In the genomic region with DNA sequence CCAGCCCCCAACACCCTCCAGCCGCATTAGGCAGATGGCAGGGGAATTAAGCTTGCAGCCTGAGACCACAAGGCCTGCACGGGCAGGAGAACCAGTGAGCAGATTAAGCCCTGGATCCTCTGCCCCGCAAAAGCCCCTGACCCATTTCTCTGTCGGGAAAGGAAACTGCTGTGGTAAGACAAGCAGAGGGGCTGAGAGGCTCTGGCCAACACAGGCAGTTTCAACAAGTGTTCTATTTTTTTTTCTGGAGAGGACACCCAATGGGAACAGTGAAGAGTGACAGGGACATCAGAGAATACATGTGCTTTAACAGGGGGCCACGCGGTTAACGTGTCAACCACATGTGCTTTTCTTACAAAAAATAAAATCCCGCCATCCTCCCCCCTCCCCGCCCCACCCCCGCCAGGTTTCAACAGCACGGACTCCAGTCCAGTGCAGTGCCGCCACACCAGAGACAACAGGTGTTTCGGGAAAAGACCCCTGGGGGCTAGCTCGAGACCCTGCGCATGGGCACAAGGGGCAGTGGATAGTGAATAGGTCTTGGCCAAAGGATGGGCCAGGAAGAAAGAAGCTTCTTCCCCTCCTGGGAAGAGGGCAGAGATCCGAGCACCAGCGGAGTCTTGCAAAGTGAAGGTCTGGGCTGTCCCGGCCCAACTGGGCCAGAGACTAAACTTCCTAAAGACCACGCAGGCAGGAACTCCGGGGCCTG, we compare ENCODE assay signal across 8 cellular contexts. TPM values are rescaled to one million over a fixed set of nuclear protein-coding genes. Genes with fewer than 3 reads are reported as not detected.
DNase-seq lines count a peak whose midpoint lies in the region; ATAC-seq and TF ChIP-seq lines count a peak whose summit lies in the region.

No MANE protein-coding gene starts in this region.

- peak overlapping the region; percentile 18 for H3K18ac ChIP-seq in IMR-90 (ENCODE audit: low read depth, low read length)

- peak overlapping the region; percentile 100 for H3K4me2 ChIP-seq in IMR-90 (ENCODE audit: low read depth, low read length)

- no peaks in the 10 kb centered on the region for H3K36me3 ChIP-seq in IMR-90 (ENCODE audit: control insufficient read depth, insufficient read depth, low read length)
- no peaks in the 10 kb centered on the region for H3K36me3 ChIP-seq in endodermal cell (ENCODE audit: control insufficient read depth, insufficient read depth, low read length)
- H3K36me3 ChIP-seq in muscle layer of duodenum (ENCODE audit: control insufficient read depth in 1 of 2, insufficient read depth in 2 of 2, low read length in 2 of 2) = no peaks in the 10 kb centered on the region
- no peaks in the 10 kb centered on the region for H3K36me3 ChIP-seq in thoracic aorta

- peak overlapping the region; percentile 84 to 88; a peak in 2 of 4 replicates for H4K8ac ChIP-seq in IMR-90 (ENCODE audit: low read depth in 2 of 2, low read length in 2 of 2)

- peak overlapping the region; percentile 28 for H2BK5ac ChIP-seq in IMR-90 (ENCODE audit: low read depth, low read length, poor library complexity, severe bottlenecking)

- H3K27me3 Mint-ChIP-seq in endodermal cell (ENCODE audit: insufficient read depth) = peaks cover 10% of the 10 kb centered on the region

- dilution Hi-C loops in IMR-90 (cut with HindIII; ENCODE audit: low sequenced_read_pairs, unreplicated experiment) = no loop called here

- peak; percentile 16 for ATAC-seq in GM19395 (IDR thresholded peaks at IDR 0.05; ENCODE audit: unreplicated experiment)
- ATAC-seq in IMR-90 (ENCODE audit: low read depth) = peak; percentile 44
- no peak for ATAC-seq in thoracic aorta (ENCODE audit: insufficient number of reproducible peaks, low FRiP score, low read depth)
- no peak for ATAC-seq in HG03095 (IDR thresholded peaks at IDR 0.05; ENCODE audit: unreplicated experiment)

- in situ Hi-C loops in IMR-90 (cut with MboI; ENCODE audit: low sequenced_read_pairs) = no loop called here

- H3K9me3 ChIP-seq in IMR-90 (ENCODE audit: control insufficient read depth, insufficient read depth, low read length) = no peaks in the 10 kb centered on the region
- no peaks in the 10 kb centered on the region for H3K9me3 ChIP-seq in endodermal cell (ENCODE audit: control insufficient read depth, low read length)
- no peaks in the 10 kb centered on the region for H3K9me3 ChIP-seq in muscle layer of duodenum (ENCODE audit: control insufficient read depth in 1 of 2, low read length in 2 of 2)
- H3K9me3 ChIP-seq in thoracic aorta = no peaks in the 10 kb centered on the region

- H3K4me1 ChIP-seq in IMR-90 (ENCODE audit: control insufficient read depth, insufficient read depth, low read length) = peaks cover 11% of the 10 kb centered on the region
- peaks cover 2% of the 10 kb centered on the region for H3K4me1 ChIP-seq in endodermal cell (ENCODE audit: control insufficient read depth, insufficient read depth, low read length)
- peaks cover 0 to 43% of the 10 kb centered on the region in 2 donors for H3K4me1 ChIP-seq in muscle layer of duodenum (ENCODE audit: control insufficient read depth in 1 of 2, insufficient read depth in 2 of 2, low read length in 2 of 2)
- peaks cover 39 to 49% of the 10 kb centered on the region in 2 donors for H3K4me1 ChIP-seq in thoracic aorta (ENCODE audit: control insufficient read depth in 1 of 2, low read depth in 2 of 2)

- WGBS in IMR-90 (ENCODE audit: extremely low coverage in 2 of 2, insufficient read length in 1 of 2), 2 experiments = 5% methylated on average over 7 of the region's 20 CpGs; no CpG with 5 or more reads in 1 of the 2 experiments
- WGBS in endodermal cell (ENCODE audit: insufficient coverage in 1 of 2, insufficient read length in 1 of 2), 2 experiments = 13 to 28% methylated on average over 5 to 19 of the region's 20 CpGs

- peak overlapping the region; percentile 98 for H2AFZ ChIP-seq in IMR-90 (replicated peaks; ENCODE audit: low read length, poor library complexity)

- TF ChIP-seq POLR2A in IMR-90 (IDR thresholded peaks at IDR 0.05; ENCODE audit: low read depth, low read length) = no peak; the same call in 1 of the 2 replicates

- H2BK15ac ChIP-seq in IMR-90 (ENCODE audit: low read depth, low read length) = peak overlapping the region; percentile 65; the same call in 2 of the 3 replicates

- peak overlapping the region; percentile 95 for H4K5ac ChIP-seq in IMR-90 (ENCODE audit: low read depth, low read length)

- CTCF ChIA-PET in IMR-90 (lab: Yijun Ruan, JAX) = interaction anchor here (1.0 kb wide), 1 partner anchor 56 kb away, joined by 3 read pairs; no protein-coding TSS in a partner anchor

- peak overlapping the region; percentile 81 for H3K4me3 Mint-ChIP-seq in endodermal cell

- TF ChIP-seq CTCF in IMR-90 (conservative IDR thresholded peaks at IDR 0.05; ENCODE audit: low read depth, low read length) (no peak), endodermal cell (conservative IDR thresholded peaks at IDR 0.05) (no peak), thoracic aorta (IDR thresholded peaks at IDR 0.05) (no peak)

- H3K9me3 Mint-ChIP-seq in endodermal cell = no peaks in the 10 kb centered on the region

- H3K4me3 ChIP-seq in IMR-90 (ENCODE audit: insufficient read depth, low read depth, low read length) (peak overlapping the region; percentile 77), endodermal cell (ENCODE audit: low read length) (peak overlapping the region; percentile 89), muscle layer of duodenum (ENCODE audit: low read depth in 1 of 2, low read length in 2 of 2) (peak overlapping the region; percentile 82 to 88), thoracic aorta (peak overlapping the region; percentile 88)

- intact Hi-C loops in IMR-90 (cut with micrococcal nuclease) = no loop called here

- POLR2A ChIA-PET in IMR-90 (lab: Charles Lee; ENCODE audit: unreplicated experiment) = no interaction called here

- H2AK5ac ChIP-seq in IMR-90 (ENCODE audit: low read depth, low read length) = peak overlapping the region; percentile 51

- no peak overlapping the region for H3K27ac Mint-ChIP-seq in endodermal cell

- H3K27ac ChIP-seq in IMR-90 (ENCODE audit: insufficient read depth, low read length) = peak overlapping the region; percentile 59
- no peak overlapping the region for H3K27ac ChIP-seq in endodermal cell (ENCODE audit: low read depth, low read length)
- peak overlapping the region; percentile 90 for H3K27ac ChIP-seq in muscle layer of duodenum (ENCODE audit: low read length)
- H3K27ac ChIP-seq in thoracic aorta = peak overlapping the region; percentile 98 to 100

- BruUV-seq in IMR-90 (replicated peaks; lab: Mats Ljungman, UMichigan) = no TSS peak

- H2BK20ac ChIP-seq in IMR-90 (ENCODE audit: low read depth, low read length) = no peak overlapping the region; the same call in 1 of the 2 replicates

- H4K20me1 ChIP-seq in IMR-90 (ENCODE audit: insufficient read depth, low read length) = no peaks in the 10 kb centered on the region

- peak overlapping the region; percentile 96 for H2AK9ac ChIP-seq in IMR-90 (replicated peaks; ENCODE audit: low read depth, low read length, poor library complexity)

- peak overlapping the region; percentile 71 for H3K23ac ChIP-seq in IMR-90 (ENCODE audit: low read depth, low read length)

- DNase-seq in C1 segment of cervical spinal cord (lab: John Stamatoyannopoulos, UW) (peak in 8 of 14 donors; percentile 47 to 75 (median 66)), IMR-90 (no peak), endodermal cell (peak; percentile 64), thoracic aorta (ENCODE audit: low spot score) (no peak)
- DNase-seq in activated CD4-positive, alpha-beta T cell treated with anti-CD3 and anti-CD28 coated beads, Interleukin-2, amount 50 U/mL, for 1 hour = peak; percentile 15

- H3K4me1 Mint-ChIP-seq in endodermal cell = peaks cover 26% of the 10 kb centered on the region

- peaks cover 11 to 53% of the 10 kb centered on the region in 2 experiments for H3K79me1 ChIP-seq in IMR-90 (ENCODE audit: low read depth in 1 of 2, low read length in 2 of 2)

- H3K9me1 ChIP-seq in IMR-90 (ENCODE audit: insufficient read depth, low read length) = peaks cover 25% of the 10 kb centered on the region

- peak overlapping the region; percentile 93 for H2BK120ac ChIP-seq in IMR-90 (ENCODE audit: low read depth, low read length)

- H3K27me3 ChIP-seq in IMR-90 (ENCODE audit: control insufficient read depth, insufficient read depth, low read length) (no peaks in the 10 kb centered on the region), endodermal cell (ENCODE audit: control insufficient read depth, insufficient read depth, low read length, poor library complexity, severe bottlenecking) (no peaks in the 10 kb centered on the region), muscle layer of duodenum (ENCODE audit: low read depth, low read length) (no peaks in the 10 kb centered on the region), thoracic aorta (replicated peaks; ENCODE audit: insufficient read depth) (no peaks in the 10 kb centered on the region)

- peak overlapping the region; percentile 69 for H3K9ac ChIP-seq in IMR-90 (ENCODE audit: low read depth, low read length)
- peak overlapping the region; percentile 72 for H3K9ac ChIP-seq in endodermal cell (ENCODE audit: extremely low read depth, low read length, poor library complexity, severe bottlenecking)

- peak overlapping the region; percentile 89 for H3K14ac ChIP-seq in IMR-90 (replicated peaks; ENCODE audit: low read depth, low read length)

- H3K36me3 Mint-ChIP-seq in endodermal cell (ENCODE audit: low read depth) = no peaks in the 10 kb centered on the region

- H4K91ac ChIP-seq in IMR-90 (ENCODE audit: insufficient read depth, low read depth, low read length) = peak overlapping the region; percentile 63

- H3K56ac ChIP-seq in IMR-90 (ENCODE audit: extremely low read depth, insufficient read depth, low read length) = peak overlapping the region; percentile 67; the same call in 1 of the 2 replicates

- H3K4ac ChIP-seq in IMR-90 (ENCODE audit: low read depth, low read length) = peak overlapping the region; percentile 92

- TF ChIP-seq RAD21 in IMR-90 (IDR thresholded peaks at IDR 0.05; ENCODE audit: low read length) = no peak

RNA-seq across cellular contexts. Expression of gene FYCO1, which starts 0.8 kb away (rescaled TPM):
- total RNA-seq in IMR-90 (2012; rRNA removed) (16.1 and 20.1 TPM in 2 replicates), endodermal cell (10 to 100 TPM; 11.3 to 11.8 TPM), thoracic aorta (10 to 100 TPM; 70.4 to 86.1 TPM)
- polyA plus RNA-seq in IMR-90 (2012; rRNA removed) = 12.0 and 13.7 TPM in 2 replicates
- 6.7 and 10.1 TPM in 2 replicates for polyA plus RNA-seq in IMR-90 (2012; cell fraction: cytosol; rRNA removed)
- 6.8 and 8.8 TPM in 2 replicates for polyA plus RNA-seq in IMR-90 (2012; cell fraction: nucleus; rRNA removed; ENCODE audit: low replicate concordance)
- polyA plus RNA-seq in endodermal cell (2013, experiment 1 of 2) = 7.5 TPM
- polyA plus RNA-seq in endodermal cell (2013, experiment 2 of 2) = 6.5 TPM

RNA-seq across cellular contexts. Expression of gene XCR1, which starts 32.5 kb away (rescaled TPM):
- total RNA-seq in IMR-90 (2012; rRNA removed) (not detected in 2 replicates), endodermal cell (not detected), thoracic aorta (not detected)
- not detected in 2 replicates for polyA plus RNA-seq in IMR-90 (2012; rRNA removed)
- polyA plus RNA-seq in IMR-90 (2012; cell fraction: cytosol; rRNA removed) = not detected in 2 replicates
- not detected in 2 replicates for polyA plus RNA-seq in IMR-90 (2012; cell fraction: nucleus; rRNA removed; ENCODE audit: low replicate concordance)
- polyA plus RNA-seq in endodermal cell (2013, experiment 1 of 2) = not detected
- polyA plus RNA-seq in endodermal cell (2013, experiment 2 of 2) = not detected

RNA-seq across cellular contexts. Expression of gene CXCR6, which starts 51.6 kb away (rescaled TPM):
- total RNA-seq in IMR-90 (2012; rRNA removed) = under 0.01 TPM in 1 of 2 replicates, not detected in the other
- not detected in 2 replicates for polyA plus RNA-seq in IMR-90 (2012; rRNA removed)
- not detected in 2 replicates for polyA plus RNA-seq in IMR-90 (2012; cell fraction: cytosol; rRNA removed)
- polyA plus RNA-seq in IMR-90 (2012; cell fraction: nucleus; rRNA removed; ENCODE audit: low replicate concordance) = not detected in 2 replicates
- not detected for total RNA-seq in endodermal cell
- polyA plus RNA-seq in endodermal cell (2013, experiment 1 of 2) = not detected
- not detected for polyA plus RNA-seq in endodermal cell (2013, experiment 2 of 2)
- total RNA-seq in thoracic aorta = 1 to 10 TPM; 2.2 to 4.9 TPM

Comparison
In these comparisons a context has a peak if more than half of its experiments do, and no peak if none do; other contexts are left out.
1. DNase-seq: peak in C1 segment of cervical spinal cord (8 of 14), activated CD4-positive, alpha-beta T cell treated with anti-CD3 and anti-CD28 coated beads, Interleukin-2, amount 50 U/mL, for 1 hour (single experiment) and endodermal cell (single experiment); none in IMR-90 (single experiment) and thoracic aorta (single experiment).
2. ATAC-seq: peak in GM19395 (single experiment) and IMR-90 (single experiment); none in thoracic aorta (single experiment) and HG03095 (single experiment).
3. Peak in every context shown above with its lines, with median percentiles within 50 percentile points of each other: H3K4me3 ChIP-seq.